Comparison of ENCODE assay signal across 19 cellular contexts in genomic region chr4:152342293-152342692, GRCh38.
A peak's percentile ranks its signal among the peaks of the same experiment; 100 is the strongest.
DNase-seq lines count a peak whose midpoint lies in the region; ATAC-seq, FAIRE-seq and TF ChIP-seq lines count a peak whose summit lies in the region.
"Had no signal": no experiment of that assay in that cellular context is flagged by ENCODE, and none has a peak within 500 bp of the region (broad histone marks: within the 10 kb centered on the region; RNA-seq: fewer than 3 reads in every experiment).

No MANE protein-coding gene starts in this region.

- intact Hi-C loops in PC-3 (cut with micrococcal nuclease) (no loop called here), gastrocnemius medialis (cut with DNase I; ENCODE audit: low total_unique reads) (no loop called here)

- H3K4me2 ChIP-seq in PC-3 (ENCODE audit: low read length): no peak overlapping the region
- H3K4me2 ChIP-seq: neural progenitor cell had no signal

- TF ChIP-seq POLR2A in GM12891 (IDR thresholded peaks at IDR 0.05; ENCODE audit: low read depth, low read length) (no peak), gastrocnemius medialis (IDR thresholded peaks at IDR 0.05) (no peak), H54 (IDR thresholded peaks at IDR 0.05; ENCODE audit: low read depth, low read length) (no peak)

- H3K27me3 ChIP-seq in PC-3 (ENCODE audit: low read length): no peaks in the 10 kb centered on the region
- H3K27me3 ChIP-seq in gastrocnemius medialis: no peaks in the 10 kb centered on the region
- H3K27me3 ChIP-seq: body of pancreas, gastroesophageal sphincter, left lung, neural progenitor cell had no signal

- no TSS peak for BruUV-seq in PC-3 (replicated peaks; lab: Mats Ljungman, UMichigan)

- no peaks in the 10 kb centered on the region for H3F3A ChIP-seq in PC-3 (ENCODE audit: low read length, unreplicated experiment)

- CTCF ChIA-PET in PC-3 (lab: Charles Lee): no interaction called here

- H3K4me3 ChIP-seq in PC-3 (ENCODE audit: low read length) (no peak overlapping the region), fibroblast of mammary gland (ENCODE audit: control insufficient read depth, low read depth, low read length) (no peak overlapping the region), gastrocnemius medialis (no peak overlapping the region)
- H3K4me3 ChIP-seq: body of pancreas, gastroesophageal sphincter, left lung, neural progenitor cell, thoracic aorta had no signal

- POLR2A ChIA-PET in PC-3 (lab: Charles Lee; ENCODE audit: unreplicated experiment): no interaction called here

- ATAC-seq in PC-3 (0 out of 2 replicates have a peak, but pooled peaks have one; percentile 27), gastrocnemius medialis (peak; percentile 49 to 55)
- ATAC-seq: body of pancreas, gastroesophageal sphincter, left lung, T-helper 17 cell had no signal

- no peak overlapping the region for H2AFZ ChIP-seq in PC-3 (ENCODE audit: low read length)
- H2AFZ ChIP-seq: neural progenitor cell had no signal

- no peaks in the 10 kb centered on the region for H3K79me2 ChIP-seq in PC-3 (ENCODE audit: low read length)

- H3K4me1 ChIP-seq in PC-3 (ENCODE audit: insufficient read depth, low read length): no peaks in the 10 kb centered on the region
- H3K4me1 ChIP-seq in gastrocnemius medialis: peaks cover 0 to 9% of the 10 kb centered on the region in 2 donors
- H3K4me1 ChIP-seq: body of pancreas, gastroesophageal sphincter, left lung, neural progenitor cell had no signal

- TF ChIP-seq CTCF in PC-3 (conservative IDR thresholded peaks at IDR 0.05; ENCODE audit: low read depth, low read length): no peak
- TF ChIP-seq CTCF in fibroblast of mammary gland (conservative IDR thresholded peaks at IDR 0.05; ENCODE audit: control insufficient read depth, insufficient read depth, low read depth, low read length): no peak
- TF ChIP-seq CTCF in gastrocnemius medialis (IDR thresholded peaks at IDR 0.05 in 4 of 5, conservative IDR thresholded peaks at IDR 0.05 in 1 of 5): no peak

- H3K27ac ChIP-seq in PC-3 (ENCODE audit: low read length) (no peak overlapping the region), gastrocnemius medialis (peak overlapping the region in 1 of 4 donors; percentile 18)
- H3K27ac ChIP-seq: body of pancreas, gastroesophageal sphincter, left lung, neural progenitor cell, thoracic aorta had no signal

- no peaks in the 10 kb centered on the region for H3K9me3 ChIP-seq in PC-3 (ENCODE audit: low read length)
- no peaks in the 10 kb centered on the region for H3K9me3 ChIP-seq in gastrocnemius medialis
- H3K9me3 ChIP-seq: body of pancreas, gastroesophageal sphincter, left lung, thoracic aorta had no signal

- H3K36me3 ChIP-seq in PC-3 (ENCODE audit: low read depth, low read length) (peaks cover 3% of the 10 kb centered on the region; the same call in 1 of the 2 replicates), gastrocnemius medialis (peaks cover 0 to 13% of the 10 kb centered on the region in 2 donors)
- H3K36me3 ChIP-seq: neural progenitor cell, thoracic aorta had no signal

- FAIRE-seq in GM12891 (lab: Jason Lieb, UNC) (peak; percentile 58), H54 (lab: Jason Lieb, UNC) (no peak), GM19239 (lab: Jason Lieb, UNC) (no peak)

- in situ Hi-C loops in gastrocnemius medialis (cut with MboI; ENCODE audit: low sequenced_read_pairs in 4 of 4): no loop called here

- no peak overlapping the region for H3K9ac ChIP-seq in PC-3 (ENCODE audit: low read length)
- H3K9ac ChIP-seq: neural progenitor cell had no signal

- DNase-seq in GM12891 (ENCODE audit: insufficient read length, low spot score) (no peak), PC-3 (peak; percentile 33), fibroblast of mammary gland (ENCODE audit: low read depth) (peak; percentile 79), gastrocnemius medialis (no peak), H54 (ENCODE audit: insufficient read length, low spot score) (no peak), GM19239 (ENCODE audit: insufficient read length, low spot score) (no peak), midbrain (lab: John Stamatoyannopoulos, UW) (no peak)
- DNase-seq: activated CD4-positive, alpha-beta memory T cell treated with anti-CD3 and anti-CD28 coated beads, Interleukin-2, amount 10 ng/mL, durations not matched to agents 7 days and 5 days; activated T-cell treated with anti-CD3 and anti-CD28 coated beads, Interleukin-2, amount 50 U/mL, for 24 hours; AML-193; body of pancreas; H7; left lung; NCI-H1436 treated with DMSO at 0.1 percent for 48 hours; SIG-M5; T-helper 17 cell had no signal

- no peaks in the 10 kb centered on the region for H4K20me1 ChIP-seq in PC-3 (ENCODE audit: low read length)

- no peaks in the 10 kb centered on the region for H3K9me2 ChIP-seq in PC-3 (replicated peaks; ENCODE audit: low read length)

TF ChIP-seq in GM12891, 5 proteins besides CTCF, POLR2A, EP300 and RAD21:
- TF ChIP-seq TAF1 (IDR thresholded peaks at IDR 0.05; ENCODE audit: low read depth, low read length) (no peak), POLR2AphosphoS5 (IDR thresholded peaks at IDR 0.05; ENCODE audit: low read depth, low read length) (no peak), POU2F2 (IDR thresholded peaks at IDR 0.05; ENCODE audit: low read depth, low read length) (no peak), PAX5 (IDR thresholded peaks at IDR 0.05; ENCODE audit: insufficient read depth, low read length, severe bottlenecking) (no peak), SPI1 (IDR thresholded peaks at IDR 0.05; ENCODE audit: low read depth, low read length) (no peak)

Comparison
In these comparisons a context has a peak if more than half of its experiments do, and no peak if none do; other contexts are left out.
1. DNase-seq: peak in PC-3 (single experiment) and fibroblast of mammary gland (single experiment); none in GM12891 (single experiment), gastrocnemius medialis (0 of 2), H54 (single experiment), GM19239 (single experiment) and midbrain (single experiment).